ENCODE assay signal across 1 cellular context in genomic region chr9:105243935-105244273, GRCh38.
TF ChIP-seq lines count a peak whose summit lies in the region.

No MANE protein-coding gene starts in this region.

TF ChIP-seq in HCT116, 20 proteins besides CTCF, POLR2A, EP300 and RAD21 (continued from another document):
- TF ChIP-seq FOSL1 (IDR thresholded peaks at IDR 0.05; ENCODE audit: low read depth) (no peak), ZFX (IDR thresholded peaks at IDR 0.05) (no peak), MAX (IDR thresholded peaks at IDR 0.05) (no peak), EGR1 (IDR thresholded peaks at IDR 0.05; ENCODE audit: low read depth) (no peak), ATF3 (IDR thresholded peaks at IDR 0.05) (no peak), EZH2phosphoT487 (IDR thresholded peaks at IDR 0.05; ENCODE audit: borderline replicate concordance) (no peak), ZBTB33 (IDR thresholded peaks at IDR 0.05; ENCODE audit: extremely low read depth, insufficient replicate concordance, low read length) (no peak), CEBPB (IDR thresholded peaks at IDR 0.05; ENCODE audit: low read depth) (no peak)
TF ChIP-seq in HCT116: peak in this region for 0.
